13 cellular contexts compared by ENCODE assay signal in genomic region chr16:47136101-47136820, GRCh38. TPM values are rescaled to one million over a fixed set of nuclear protein-coding genes. Genes with fewer than 3 reads are reported as not detected.
DNase-seq lines count a peak whose midpoint lies in the region; ATAC-seq, FAIRE-seq and TF ChIP-seq lines count a peak whose summit lies in the region.
"Had no signal": no experiment of that assay in that cellular context is flagged by ENCODE, and none has a peak within 500 bp of the region (broad histone marks: within the 10 kb centered on the region; RNA-seq: fewer than 3 reads in every experiment).

No MANE protein-coding gene starts in this region.

- H3K27ac ChIP-seq in CD4-positive, CD25-positive, alpha-beta regulatory T cell (ENCODE audit: insufficient read depth, low read length, poor library complexity, severe bottlenecking) = peak overlapping the region; percentile 53

- H3K27me3 Mint-ChIP-seq in CD4-positive, CD25-positive, alpha-beta regulatory T cell = no peaks in the 10 kb centered on the region
- H3K27me3 Mint-ChIP-seq in T-cell = peaks cover 0 to 2% of the 10 kb centered on the region in 2 donors
- H3K27me3 Mint-ChIP-seq: dendritic cell treated with granulocyte-macrophage colony-stimulating factor and Interleukin-4, amounts not matched to agents 40 ng/mL and 50 ng/mL, for 4 days; stimulated activated memory B cell treated with anti-CD40 and anti-IgM and Interleukin-4, amounts not matched to agents 10 μg/mL and 1 μg/mL and 100 μg/mL, for 72 hours had no signal

- no peaks in the 10 kb centered on the region for H3K36me3 ChIP-seq in CD4-positive, CD25-positive, alpha-beta regulatory T cell (ENCODE audit: control insufficient read depth, insufficient read depth, low read length)

- H3K36me3 Mint-ChIP-seq in CD4-positive, CD25-positive, alpha-beta regulatory T cell = no peaks in the 10 kb centered on the region
- no peaks in the 10 kb centered on the region for H3K36me3 Mint-ChIP-seq in T-cell

- no peaks in the 10 kb centered on the region for H3K9me3 ChIP-seq in CD4-positive, CD25-positive, alpha-beta regulatory T cell (ENCODE audit: control insufficient read depth in 2 of 2, low read length in 2 of 2)

- no peak for TF ChIP-seq POLR2A in H54 (IDR thresholded peaks at IDR 0.05; ENCODE audit: low read depth, low read length)

- H3K4me3 Mint-ChIP-seq in CD4-positive, CD25-positive, alpha-beta regulatory T cell = peak overlapping the region in 3 of 4 donors; percentile 9 to 48 (median 28)
- H3K4me3 Mint-ChIP-seq in T-cell = no peak overlapping the region
- H3K4me3 Mint-ChIP-seq: dendritic cell treated with granulocyte-macrophage colony-stimulating factor and Interleukin-4, amounts not matched to agents 40 ng/mL and 50 ng/mL, for 4 days; nephron; stimulated activated memory B cell treated with anti-CD40 and anti-IgM and Interleukin-4, amounts not matched to agents 10 μg/mL and 1 μg/mL and 100 μg/mL, for 72 hours had no signal

- peak in 2 of 3 donors; percentile 14 to 56 for DNase-seq in CD4-positive, CD25-positive, alpha-beta regulatory T cell
- no peak for DNase-seq in H54 (ENCODE audit: insufficient read length, low spot score)
- DNase-seq in T-cell = peak in 1 of 34 experiments; percentile 17
- DNase-seq in medulla oblongata (ENCODE audit: extremely low spot score) = no peak
- no peak for DNase-seq in NCI-H2196 treated with DMSO at 0.1 percent for 48 hours (lab: John Stamatoyannopoulos, UW; ENCODE audit: unreplicated experiment)
- DNase-seq: activated effector memory CD4-positive, alpha-beta T cell treated with Interleukin-2 at 50 U/mL for 16 hours; stimulated activated CD4-positive, alpha-beta T cell treated with anti-CD3 and anti-CD28 coated beads, Interleukin-12 subunit alpha, Interleukin-12 subunit beta, amount 100 ng/mL, for 4 hours had no signal

- peak; percentile 60 for FAIRE-seq in H54 (lab: Jason Lieb, UNC)

- ATAC-seq in CD4-positive, CD25-positive, alpha-beta regulatory T cell (ENCODE audit: low read depth in 2 of 2) = peak; percentile 67 to 80
- ATAC-seq in T-cell (replicated peaks in 1 of 4) (peak; percentile 40 to 81 (median 58)), esophagus mucosa (peak; percentile 81), GM19463 (IDR thresholded peaks at IDR 0.05; ENCODE audit: unreplicated experiment) (no peak), GM18858 (IDR thresholded peaks at IDR 0.05; ENCODE audit: unreplicated experiment) (no peak)
- ATAC-seq: stimulated activated memory B cell treated with anti-CD40 and anti-IgM and Interleukin-4, amounts not matched to agents 10 μg/mL and 1 μg/mL and 100 μg/mL, for 72 hours had no signal

- POLR2A ChIA-PET in T-cell (lab: Charles Lee) = interaction anchor here in 1 of 2 donors (0.5 kb wide), 1 partner anchor 319 kb away, joined by 3 read pairs; no protein-coding TSS in a partner anchor

- peak overlapping the region; percentile 45 for H3K4me3 ChIP-seq in CD4-positive, CD25-positive, alpha-beta regulatory T cell (ENCODE audit: low read depth, low read length)

- no peak overlapping the region for H3K27ac Mint-ChIP-seq in CD4-positive, CD25-positive, alpha-beta regulatory T cell
- H3K27ac Mint-ChIP-seq in T-cell = peak overlapping the region in 1 of 2 donors; percentile 40
- H3K27ac Mint-ChIP-seq: dendritic cell treated with granulocyte-macrophage colony-stimulating factor and Interleukin-4, amounts not matched to agents 40 ng/mL and 50 ng/mL, for 4 days; nephron; stimulated activated memory B cell treated with anti-CD40 and anti-IgM and Interleukin-4, amounts not matched to agents 10 μg/mL and 1 μg/mL and 100 μg/mL, for 72 hours had no signal

- CTCF ChIA-PET in T-cell (lab: Charles Lee) = interaction anchor here (0.6 kb wide), 3 partner anchors 25 to 99 kb away, joined by 3 to 9 read pairs (median 7); no protein-coding TSS in a partner anchor

- peaks cover 6% of the 10 kb centered on the region for H3K4me1 ChIP-seq in CD4-positive, CD25-positive, alpha-beta regulatory T cell (ENCODE audit: control insufficient read depth, insufficient read depth, low read length, poor library complexity, severe bottlenecking)

- H3K27me3 ChIP-seq in CD4-positive, CD25-positive, alpha-beta regulatory T cell (ENCODE audit: control insufficient read depth, insufficient read depth, low read length) = no peaks in the 10 kb centered on the region

- no peaks in the 10 kb centered on the region for H3K9me3 Mint-ChIP-seq in CD4-positive, CD25-positive, alpha-beta regulatory T cell
- H3K9me3 Mint-ChIP-seq in T-cell = no peaks in the 10 kb centered on the region
- H3K9me3 Mint-ChIP-seq: nephron; stimulated activated memory B cell treated with anti-CD40 and anti-IgM and Interleukin-4, amounts not matched to agents 10 μg/mL and 1 μg/mL and 100 μg/mL, for 72 hours had no signal

- H3K4me1 Mint-ChIP-seq in CD4-positive, CD25-positive, alpha-beta regulatory T cell = peaks cover 6 to 28% (median 14%) of the 10 kb centered on the region in 4 donors
- H3K4me1 Mint-ChIP-seq in T-cell = peaks cover 0 to 9% (median 0%) of the 10 kb centered on the region in 3 donors
- H3K4me1 Mint-ChIP-seq: nephron had no signal

RNA-seq across cellular contexts. Expression of gene NETO2, which starts 7.5 kb away (rescaled TPM):
- total RNA-seq in CD4-positive, CD25-positive, alpha-beta regulatory T cell = 7.1 TPM
- polyA plus RNA-seq in CD4-positive, CD25-positive, alpha-beta regulatory T cell = 1 to 10 TPM; 4.6 to 9.2 (median 6.2) TPM
- total RNA-seq in T-cell (1 to 10 TPM; 1.4 to 4.1 (median 2.1) TPM), esophagus mucosa (12.0 TPM)

Comparison
In these comparisons a context has a peak if more than half of its experiments do, and no peak if none do; other contexts are left out.
1. ATAC-seq: peak in CD4-positive, CD25-positive, alpha-beta regulatory T cell (2 of 2), T-cell (4 of 4) and esophagus mucosa (single experiment); none in GM19463 (single experiment) and GM18858 (single experiment).
2. DNase-seq: peak in CD4-positive, CD25-positive, alpha-beta regulatory T cell (2 of 3); none in H54 (single experiment), medulla oblongata (single experiment) and NCI-H2196 treated with DMSO at 0.1 percent for 48 hours (single experiment).
3. H3K4me3 Mint-ChIP-seq: peak in CD4-positive, CD25-positive, alpha-beta regulatory T cell (3 of 4); none in T-cell (0 of 3).